Comparison of ENCODE assay signal across 1 cellular context in the genomic region with DNA sequence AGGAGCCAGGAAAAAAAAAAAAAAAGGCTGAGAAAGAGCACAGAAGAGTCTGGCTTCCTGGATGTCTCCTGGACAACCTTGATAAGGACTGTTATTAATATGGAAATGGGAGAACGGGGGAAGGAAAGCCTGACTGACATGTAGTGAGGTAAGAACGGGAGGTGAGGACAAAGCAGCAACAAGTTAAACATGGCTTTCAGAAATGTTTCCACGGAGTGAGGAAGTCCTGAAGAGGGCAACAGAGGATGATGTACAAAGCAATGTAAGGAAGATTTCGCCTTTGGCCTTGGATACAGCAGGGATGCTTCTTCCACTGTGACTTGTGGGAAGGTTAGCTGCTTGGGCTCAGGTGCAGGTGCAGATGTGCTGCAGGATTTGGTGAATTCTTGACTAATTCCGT.
TF ChIP-seq lines count a peak whose summit lies in the region.

No MANE protein-coding gene starts in this region.

TF ChIP-seq in WTC11, 78 proteins besides CTCF, POLR2A, EP300 and RAD21 (continued from another document):
- TF ChIP-seq, protein P1, sequence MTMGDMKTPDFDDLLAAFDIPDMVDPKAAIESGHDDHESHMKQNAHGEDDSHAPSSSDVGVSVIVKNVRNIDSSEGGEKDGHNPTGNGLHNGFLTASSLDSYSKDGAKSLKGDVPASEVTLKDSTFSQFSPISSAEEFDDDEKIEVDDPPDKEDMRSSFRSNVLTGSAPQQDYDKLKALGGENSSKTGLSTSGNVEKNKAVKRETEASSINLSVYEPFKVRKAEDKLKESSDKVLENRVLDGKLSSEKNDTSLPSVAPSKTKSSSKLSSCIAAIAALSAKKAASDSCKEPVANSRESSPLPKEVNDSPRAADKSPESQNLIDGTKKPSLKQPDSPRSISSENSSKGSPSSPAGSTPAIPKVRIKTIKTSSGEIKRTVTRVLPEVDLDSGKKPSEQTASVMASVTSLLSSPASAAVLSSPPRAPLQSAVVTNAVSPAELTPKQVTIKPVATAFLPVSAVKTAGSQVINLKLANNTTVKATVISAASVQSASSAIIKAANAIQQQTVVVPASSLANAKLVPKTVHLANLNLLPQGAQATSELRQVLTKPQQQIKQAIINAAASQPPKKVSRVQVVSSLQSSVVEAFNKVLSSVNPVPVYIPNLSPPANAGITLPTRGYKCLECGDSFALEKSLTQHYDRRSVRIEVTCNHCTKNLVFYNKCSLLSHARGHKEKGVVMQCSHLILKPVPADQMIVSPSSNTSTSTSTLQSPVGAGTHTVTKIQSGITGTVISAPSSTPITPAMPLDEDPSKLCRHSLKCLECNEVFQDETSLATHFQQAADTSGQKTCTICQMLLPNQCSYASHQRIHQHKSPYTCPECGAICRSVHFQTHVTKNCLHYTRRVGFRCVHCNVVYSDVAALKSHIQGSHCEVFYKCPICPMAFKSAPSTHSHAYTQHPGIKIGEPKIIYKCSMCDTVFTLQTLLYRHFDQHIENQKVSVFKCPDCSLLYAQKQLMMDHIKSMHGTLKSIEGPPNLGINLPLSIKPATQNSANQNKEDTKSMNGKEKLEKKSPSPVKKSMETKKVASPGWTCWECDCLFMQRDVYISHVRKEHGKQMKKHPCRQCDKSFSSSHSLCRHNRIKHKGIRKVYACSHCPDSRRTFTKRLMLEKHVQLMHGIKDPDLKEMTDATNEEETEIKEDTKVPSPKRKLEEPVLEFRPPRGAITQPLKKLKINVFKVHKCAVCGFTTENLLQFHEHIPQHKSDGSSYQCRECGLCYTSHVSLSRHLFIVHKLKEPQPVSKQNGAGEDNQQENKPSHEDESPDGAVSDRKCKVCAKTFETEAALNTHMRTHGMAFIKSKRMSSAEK (CRISPR knock-in tag; IDR thresholded peaks at IDR 0.05; ENCODE audit: borderline replicate concordance): no peak
- TF ChIP-seq, protein P2, sequence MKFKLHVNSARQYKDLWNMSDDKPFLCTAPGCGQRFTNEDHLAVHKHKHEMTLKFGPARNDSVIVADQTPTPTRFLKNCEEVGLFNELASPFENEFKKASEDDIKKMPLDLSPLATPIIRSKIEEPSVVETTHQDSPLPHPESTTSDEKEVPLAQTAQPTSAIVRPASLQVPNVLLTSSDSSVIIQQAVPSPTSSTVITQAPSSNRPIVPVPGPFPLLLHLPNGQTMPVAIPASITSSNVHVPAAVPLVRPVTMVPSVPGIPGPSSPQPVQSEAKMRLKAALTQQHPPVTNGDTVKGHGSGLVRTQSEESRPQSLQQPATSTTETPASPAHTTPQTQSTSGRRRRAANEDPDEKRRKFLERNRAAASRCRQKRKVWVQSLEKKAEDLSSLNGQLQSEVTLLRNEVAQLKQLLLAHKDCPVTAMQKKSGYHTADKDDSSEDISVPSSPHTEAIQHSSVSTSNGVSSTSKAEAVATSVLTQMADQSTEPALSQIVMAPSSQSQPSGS (CRISPR knock-in tag; IDR thresholded peaks at IDR 0.05; ENCODE audit: borderline replicate concordance, low read depth): no peak
- no peak for TF ChIP-seq TCF7 (CRISPR knock-in tag; IDR thresholded peaks at IDR 0.05; ENCODE audit: low read depth)
- TF ChIP-seq GTF2I (CRISPR knock-in tag; conservative IDR thresholded peaks at IDR 0.05): no peak
- TF ChIP-seq, protein P3, sequence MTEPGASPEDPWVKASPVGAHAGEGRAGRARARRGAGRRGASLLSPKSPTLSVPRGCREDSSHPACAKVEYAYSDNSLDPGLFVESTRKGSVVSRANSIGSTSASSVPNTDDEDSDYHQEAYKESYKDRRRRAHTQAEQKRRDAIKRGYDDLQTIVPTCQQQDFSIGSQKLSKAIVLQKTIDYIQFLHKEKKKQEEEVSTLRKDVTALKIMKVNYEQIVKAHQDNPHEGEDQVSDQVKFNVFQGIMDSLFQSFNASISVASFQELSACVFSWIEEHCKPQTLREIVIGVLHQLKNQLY (CRISPR knock-in tag; IDR thresholded peaks at IDR 0.05): no peak
- no peak for TF ChIP-seq KAT7 (CRISPR knock-in tag; IDR thresholded peaks at IDR 0.05; ENCODE audit: borderline replicate concordance)
- no peak for TF ChIP-seq ZNF671 (CRISPR knock-in tag; IDR thresholded peaks at IDR 0.05)
- no peak for TF ChIP-seq FOXK1 (CRISPR knock-in tag; IDR thresholded peaks at IDR 0.05)
- TF ChIP-seq, protein P4, sequence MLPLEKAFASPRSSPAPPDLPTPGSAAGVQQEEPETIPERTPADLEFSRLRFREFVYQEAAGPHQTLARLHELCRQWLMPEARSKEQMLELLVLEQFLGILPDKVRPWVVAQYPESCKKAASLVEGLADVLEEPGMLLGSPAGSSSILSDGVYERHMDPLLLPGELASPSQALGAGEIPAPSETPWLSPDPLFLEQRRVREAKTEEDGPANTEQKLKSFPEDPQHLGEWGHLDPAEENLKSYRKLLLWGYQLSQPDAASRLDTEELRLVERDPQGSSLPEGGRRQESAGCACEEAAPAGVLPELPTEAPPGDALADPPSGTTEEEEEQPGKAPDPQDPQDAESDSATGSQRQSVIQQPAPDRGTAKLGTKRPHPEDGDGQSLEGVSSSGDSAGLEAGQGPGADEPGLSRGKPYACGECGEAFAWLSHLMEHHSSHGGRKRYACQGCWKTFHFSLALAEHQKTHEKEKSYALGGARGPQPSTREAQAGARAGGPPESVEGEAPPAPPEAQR (CRISPR knock-in tag; IDR thresholded peaks at IDR 0.05): no peak
